In genomic region chr4:14668296-14668695, GRCh38 we compare ENCODE assay signal across 1 cellular context.
TF ChIP-seq lines count a peak whose summit lies in the region.

No MANE protein-coding gene starts in this region.

TF ChIP-seq in HepG2, 621 proteins besides CTCF, POLR2A, EP300 and RAD21 (continued from another document):
- no peak for TF ChIP-seq THRA (CRISPR knock-in tag; IDR thresholded peaks at IDR 0.05; ENCODE audit: borderline replicate concordance)
